Comparison of ENCODE assay signal across 24 cellular contexts in genomic region chr10:119783665-119784027, GRCh38. TPM values are rescaled to one million over a fixed set of nuclear protein-coding genes. Genes with fewer than 3 reads are reported as not detected.
DNase-seq lines count a peak whose midpoint lies in the region; ATAC-seq and TF ChIP-seq lines count a peak whose summit lies in the region.
"Had no signal": no experiment of that assay in that cellular context is flagged by ENCODE, and none has a peak within 500 bp of the region (broad histone marks: within the 10 kb centered on the region; RNA-seq: fewer than 3 reads in every experiment).

No MANE protein-coding gene starts in this region.

- no peak overlapping the region for H3K27ac ChIP-seq in CD4-positive, CD25-positive, alpha-beta regulatory T cell (ENCODE audit: insufficient read depth, low read length, poor library complexity, severe bottlenecking)
- H3K27ac ChIP-seq in Karpas-422 (ENCODE audit: low read length) (no peak overlapping the region), SJSA1 (peak overlapping the region; percentile 90), PC-3 (ENCODE audit: low read length) (no peak overlapping the region), breast epithelium (no peak overlapping the region)
- H3K27ac ChIP-seq: gastroesophageal sphincter, ovary, tibial artery had no signal

- no peaks in the 10 kb centered on the region for H3K27me3 ChIP-seq in CD4-positive, CD25-positive, alpha-beta regulatory T cell (ENCODE audit: control insufficient read depth, insufficient read depth, low read length)
- H3K27me3 ChIP-seq in Karpas-422 (ENCODE audit: low read length) (no peaks in the 10 kb centered on the region), SJSA1 (replicated peaks) (no peaks in the 10 kb centered on the region), PC-3 (ENCODE audit: low read length) (no peaks in the 10 kb centered on the region), breast epithelium (no peaks in the 10 kb centered on the region)
- H3K27me3 ChIP-seq: gastroesophageal sphincter, ovary, tibial artery had no signal

- H3K4me3 Mint-ChIP-seq in CD4-positive, CD25-positive, alpha-beta regulatory T cell: peak overlapping the region in 1 of 4 donors; percentile 30
- H3K4me3 Mint-ChIP-seq in naive B cell: peak overlapping the region; percentile 57 to 91 (median 79)
- H3K4me3 Mint-ChIP-seq: activated T-cell treated with anti-CD3 and anti-CD28 coated beads, Interleukin-2, amount 50 U/mL, for 24 hours; central memory CD8-positive, alpha-beta T cell had no signal

- H3K79me2 ChIP-seq in Karpas-422 (ENCODE audit: low read length) (no peaks in the 10 kb centered on the region), PC-3 (ENCODE audit: low read length) (no peaks in the 10 kb centered on the region)

- no peaks in the 10 kb centered on the region for H3K27me3 Mint-ChIP-seq in CD4-positive, CD25-positive, alpha-beta regulatory T cell
- no peaks in the 10 kb centered on the region for H3K27me3 Mint-ChIP-seq in naive B cell
- H3K27me3 Mint-ChIP-seq: activated T-cell treated with anti-CD3 and anti-CD28 coated beads, Interleukin-2, amount 50 U/mL, for 24 hours; central memory CD8-positive, alpha-beta T cell; naive thymus-derived CD8-positive, alpha-beta T cell had no signal

- H3K4me3 ChIP-seq in CD4-positive, CD25-positive, alpha-beta regulatory T cell (ENCODE audit: low read depth, low read length): peak overlapping the region; percentile 2
- H3K4me3 ChIP-seq in Karpas-422 (ENCODE audit: low read length) (peak overlapping the region; percentile 31; the same call in 1 of the 2 replicates), SJSA1 (no peak overlapping the region), PC-3 (ENCODE audit: low read length) (no peak overlapping the region), lower leg skin (ENCODE audit: low read depth, poor library complexity, severe bottlenecking) (no peak overlapping the region), breast epithelium (no peak overlapping the region)
- H3K4me3 ChIP-seq: gastroesophageal sphincter, ovary, tibial artery had no signal

- CTCF ChIA-PET in PC-3 (lab: Charles Lee): no interaction called here

- peaks cover 17 to 49% (median 39%) of the 10 kb centered on the region in 4 donors for H3K4me1 Mint-ChIP-seq in CD4-positive, CD25-positive, alpha-beta regulatory T cell
- H3K4me1 Mint-ChIP-seq in naive B cell: peaks cover 31 to 74% (median 42%) of the 10 kb centered on the region in 3 donors

- H3K9me3 Mint-ChIP-seq in CD4-positive, CD25-positive, alpha-beta regulatory T cell: no peaks in the 10 kb centered on the region
- peaks cover 0 to 2% (median 0%) of the 10 kb centered on the region in 7 donors for H3K9me3 Mint-ChIP-seq in naive B cell
- H3K9me3 Mint-ChIP-seq: activated naive CD4-positive, alpha-beta T cell treated with anti-CD3 and anti-CD28 coated beads for 36 hours; activated T-cell treated with anti-CD3 and anti-CD28 coated beads, Interleukin-2, amount 50 U/mL, for 24 hours; central memory CD8-positive, alpha-beta T cell had no signal

- H3K4me1 ChIP-seq in CD4-positive, CD25-positive, alpha-beta regulatory T cell (ENCODE audit: control insufficient read depth, insufficient read depth, low read length, poor library complexity, severe bottlenecking): peaks cover 9% of the 10 kb centered on the region
- H3K4me1 ChIP-seq in Karpas-422 (ENCODE audit: low read length) (peaks cover 21% of the 10 kb centered on the region), SJSA1 (replicated peaks) (peaks cover 63% of the 10 kb centered on the region), PC-3 (ENCODE audit: insufficient read depth, low read length) (peaks cover 10% of the 10 kb centered on the region; the same call in 1 of the 2 replicates), breast epithelium (peaks cover 0 to 4% of the 10 kb centered on the region in 2 donors)
- H3K4me1 ChIP-seq: tibial artery had no signal

- peak overlapping the region in 1 of 3 donors; percentile 28 for H3K27ac Mint-ChIP-seq in CD4-positive, CD25-positive, alpha-beta regulatory T cell
- H3K27ac Mint-ChIP-seq in naive B cell: peak overlapping the region; percentile 58 to 97 (median 82)
- H3K27ac Mint-ChIP-seq: activated naive CD4-positive, alpha-beta T cell treated with anti-CD3 and anti-CD28 coated beads for 36 hours had no signal

- H3K9me2 ChIP-seq in Karpas-422 (replicated peaks; ENCODE audit: insufficient read depth, low read length) (no peaks in the 10 kb centered on the region), PC-3 (replicated peaks; ENCODE audit: low read length) (no peaks in the 10 kb centered on the region)

- no TSS peak for BruUV-seq in PC-3 (replicated peaks; lab: Mats Ljungman, UMichigan)

- no peak for DNase-seq in CD4-positive, CD25-positive, alpha-beta regulatory T cell
- no peak for DNase-seq in Karpas-422
- no peak for DNase-seq in SJSA1 (ENCODE audit: low read depth in 1 of 2, low spot score in 2 of 2)
- peak; percentile 39 for DNase-seq in naive B cell
- no peak for DNase-seq in PC-3
- DNase-seq in lower leg skin (ENCODE audit: low spot score in 2 of 2): no peak
- DNase-seq in central memory CD4-positive, alpha-beta T cell: no peak
- DNase-seq in breast epithelium (ENCODE audit: low spot score in 2 of 2): no peak
- DNase-seq: activated CD4-positive, alpha-beta T cell treated with anti-CD3 and anti-CD28 coated beads for 1 hour; activated naive CD4-positive, alpha-beta T cell treated with anti-CD3 and anti-CD28 coated beads for 36 hours; activated T-cell treated with anti-CD3 and anti-CD28 coated beads, Interleukin-2, amount 50 U/mL, for 24 hours; anterior cingulate cortex; kidney; mesendoderm; naive thymus-derived CD8-positive, alpha-beta T cell; NCI-H1048; NCI-H2029; NCI-H345; NCI-H82; ovary; tibial artery had no signal

- no peaks in the 10 kb centered on the region for H3K9me3 ChIP-seq in CD4-positive, CD25-positive, alpha-beta regulatory T cell (ENCODE audit: control insufficient read depth in 2 of 2, low read length in 2 of 2)
- H3K9me3 ChIP-seq in Karpas-422 (ENCODE audit: low read length) (no peaks in the 10 kb centered on the region), SJSA1 (replicated peaks) (no peaks in the 10 kb centered on the region), PC-3 (ENCODE audit: low read length) (no peaks in the 10 kb centered on the region), breast epithelium (no peaks in the 10 kb centered on the region)
- H3K9me3 ChIP-seq: gastroesophageal sphincter, ovary, tibial artery had no signal

- POLR2A ChIA-PET in PC-3 (lab: Charles Lee; ENCODE audit: unreplicated experiment): no interaction called here

- H3F3A ChIP-seq in PC-3 (ENCODE audit: low read length, unreplicated experiment): no peaks in the 10 kb centered on the region

- WGBS in lower leg skin, 2 donors: 75% methylated on average over 7 of the region's 7 CpGs

- peaks cover 7% of the 10 kb centered on the region for H3K36me3 ChIP-seq in CD4-positive, CD25-positive, alpha-beta regulatory T cell (ENCODE audit: control insufficient read depth, insufficient read depth, low read length)
- H3K36me3 ChIP-seq in Karpas-422 (ENCODE audit: insufficient read depth, low read length): no peaks in the 10 kb centered on the region
- no peaks in the 10 kb centered on the region for H3K36me3 ChIP-seq in SJSA1
- H3K36me3 ChIP-seq in PC-3 (ENCODE audit: low read depth, low read length): no peaks in the 10 kb centered on the region
- no peaks in the 10 kb centered on the region for H3K36me3 ChIP-seq in breast epithelium
- H3K36me3 ChIP-seq: gastroesophageal sphincter, ovary, tibial artery had no signal

- TF ChIP-seq CTCF in PC-3 (conservative IDR thresholded peaks at IDR 0.05; ENCODE audit: low read depth, low read length) (no peak), lower leg skin (IDR thresholded peaks at IDR 0.05) (no peak), breast epithelium (IDR thresholded peaks at IDR 0.05) (no peak)

- H3K9ac ChIP-seq in Karpas-422 (ENCODE audit: low read length) (no peak overlapping the region), PC-3 (ENCODE audit: low read length) (no peak overlapping the region)

- intact Hi-C loops in PC-3 (cut with micrococcal nuclease) (no loop called here), lower leg skin (cut with DNase I; ENCODE audit: low total_unique reads) (no loop called here), breast epithelium (cut with DNase I; ENCODE audit: low total_unique reads) (no loop called here)

- H2AFZ ChIP-seq in Karpas-422 (ENCODE audit: low read length) (peak overlapping the region; percentile 79; the same call in 1 of the 2 replicates), PC-3 (ENCODE audit: low read length) (no peak overlapping the region)

- ATAC-seq in CD4-positive, CD25-positive, alpha-beta regulatory T cell (ENCODE audit: low read depth in 2 of 2): no peak
- peak; percentile 82 to 86 for ATAC-seq in naive B cell (ENCODE audit: low read depth in 2 of 2)
- no peak for ATAC-seq in PC-3
- ATAC-seq: gastroesophageal sphincter; naive thymus-derived CD8-positive, alpha-beta T cell; sciatic nerve had no signal

- H4K20me1 ChIP-seq in Karpas-422 (ENCODE audit: insufficient read depth, low read depth, low read length) (no peaks in the 10 kb centered on the region), PC-3 (ENCODE audit: low read length) (no peaks in the 10 kb centered on the region)

- peaks cover 25% of the 10 kb centered on the region for H3K36me3 Mint-ChIP-seq in CD4-positive, CD25-positive, alpha-beta regulatory T cell
- H3K36me3 Mint-ChIP-seq in naive B cell: peaks cover 0 to 16% of the 10 kb centered on the region in 2 donors

- H3K4me2 ChIP-seq in Karpas-422 (ENCODE audit: low read depth, low read length, poor library complexity, severe bottlenecking) (peak overlapping the region; percentile 63), PC-3 (ENCODE audit: low read length) (no peak overlapping the region)

- TF ChIP-seq POLR2A in lower leg skin (IDR thresholded peaks at IDR 0.05) (no peak), breast epithelium (IDR thresholded peaks at IDR 0.05) (no peak)

RNA-seq across cellular contexts. Expression of gene INPP5F, which starts 57.8 kb away (rescaled TPM):
- total RNA-seq in CD4-positive, CD25-positive, alpha-beta regulatory T cell: 22.1 TPM
- 10 to 100 TPM; 10.4 to 14.3 (median 10.9) TPM for polyA plus RNA-seq in CD4-positive, CD25-positive, alpha-beta regulatory T cell
- total RNA-seq in Karpas-422 (2014; rRNA removed; shearing (Covaris generic); ENCODE audit: low replicate concordance): 2.5 and 5.6 TPM in 2 replicates
- total RNA-seq in SJSA1 (2014; rRNA removed; shearing (Covaris generic)): 39.9 and 46.3 TPM in 2 replicates
- 10 to 100 TPM; 13.0 to 27.1 (median 19.3) TPM for polyA plus RNA-seq in naive B cell (ENCODE audit: low read depth in 6 of 6)
- total RNA-seq in PC-3 (2014; rRNA removed) (8.1 and 8.2 TPM in 2 replicates), lower leg skin (10 to 100 TPM; 13.8 to 17.1 (median 15.0) TPM), breast epithelium (10 to 100 TPM; 13.1 to 15.1 (median 14.6) TPM)

Comparison
In these comparisons a context has a peak if more than half of its experiments do, and no peak if none do; other contexts are left out.
1. ATAC-seq: peak in naive B cell (2 of 2); none in CD4-positive, CD25-positive, alpha-beta regulatory T cell (0 of 2) and PC-3 (single experiment).
2. H3K4me3 ChIP-seq: peak in CD4-positive, CD25-positive, alpha-beta regulatory T cell (single experiment) and Karpas-422 (single experiment); none in SJSA1 (single experiment), PC-3 (single experiment), lower leg skin (single experiment) and breast epithelium (0 of 3).